Comparison of ENCODE assay signal across 18 cellular contexts in genomic region chr13:28338202-28338601, GRCh38.
A peak's percentile ranks its signal among the peaks of the same experiment; 100 is the strongest.
DNase-seq lines count a peak whose midpoint lies in the region; ATAC-seq and TF ChIP-seq lines count a peak whose summit lies in the region.
"Had no signal": no experiment of that assay in that cellular context is flagged by ENCODE, and none has a peak within 500 bp of the region (broad histone marks: within the 10 kb centered on the region; RNA-seq: fewer than 3 reads in every experiment).

No MANE protein-coding gene starts in this region.

- dilution Hi-C loops in IMR-90 (cut with HindIII; ENCODE audit: low sequenced_read_pairs, unreplicated experiment): no loop called here

- H3K27me3 Mint-ChIP-seq in endothelial cell (ENCODE audit: unreplicated experiment): peaks cover 8% of the 10 kb centered on the region
- peaks cover 9% of the 10 kb centered on the region for H3K27me3 Mint-ChIP-seq in mesothelial cell of epicardium (ENCODE audit: low read depth)

- H3K9me1 ChIP-seq in IMR-90 (ENCODE audit: insufficient read depth, low read length): peaks cover 18% of the 10 kb centered on the region; the same call in 1 of the 2 replicates

- H2AK9ac ChIP-seq in IMR-90 (replicated peaks; ENCODE audit: low read depth, low read length, poor library complexity): no peak overlapping the region

- BruUV-seq in IMR-90 (replicated peaks; lab: Mats Ljungman, UMichigan): no TSS peak

- H2BK15ac ChIP-seq in IMR-90 (ENCODE audit: low read depth, low read length): peak overlapping the region; percentile 33; the same call in 1 of the 3 replicates

- no peak overlapping the region for H3K9ac ChIP-seq in IMR-90 (ENCODE audit: low read depth, low read length)
- peak overlapping the region in 1 of 5 donors; percentile 40 for H3K9ac ChIP-seq in subcutaneous abdominal adipose tissue (ENCODE audit: low read length in 5 of 5)
- H3K9ac ChIP-seq: BLaER1, parathyroid adenoma had no signal

- H3K4me1 ChIP-seq in IMR-90 (ENCODE audit: control insufficient read depth, insufficient read depth, low read length) (peaks cover 29% of the 10 kb centered on the region), subcutaneous abdominal adipose tissue (ENCODE audit: control insufficient read depth in 5 of 5, insufficient read depth in 5 of 5, low read length in 5 of 5) (peaks cover 3 to 48% (median 14%) of the 10 kb centered on the region in 5 donors)
- H3K4me1 ChIP-seq: parathyroid adenoma had no signal

- TF ChIP-seq RAD21 in IMR-90 (IDR thresholded peaks at IDR 0.05; ENCODE audit: low read length): no peak

- no peak overlapping the region; the same call in 1 of the 2 replicates for H3K56ac ChIP-seq in IMR-90 (ENCODE audit: extremely low read depth, insufficient read depth, low read length)

- intact Hi-C loops in IMR-90 (cut with micrococcal nuclease): loop anchor here (5.0 kb wide), 1 partner anchor 139 kb away; no protein-coding TSS in a partner anchor

- H3K4me2 ChIP-seq in IMR-90 (ENCODE audit: low read depth, low read length): peak overlapping the region; percentile 78
- H3K4me2 ChIP-seq: BLaER1 had no signal

- peaks cover 0 to 4% of the 10 kb centered on the region in 2 experiments; a peak in 1 of 4 replicates for H3K79me1 ChIP-seq in IMR-90 (ENCODE audit: low read depth in 1 of 2, low read length in 2 of 2)

- in situ Hi-C loops in IMR-90 (cut with MboI; ENCODE audit: low sequenced_read_pairs): no loop called here

- DNase-seq in IMR-90 (no peak), endothelial cell (ENCODE audit: low spot score) (no peak), mesothelial cell of epicardium (ENCODE audit: low spot score in 2 of 2, unreplicated experiment in 2 of 2) (no peak), NCI-H2107 (lab: John Stamatoyannopoulos, UW) (no peak), NCI-H146 treated with DMSO at 0.1 percent for 48 hours (lab: John Stamatoyannopoulos, UW; ENCODE audit: unreplicated experiment) (no peak)
- DNase-seq: activated CD4-positive, alpha-beta memory T cell treated with anti-CD3 and anti-CD28 coated beads, Interleukin-2, amount 10 ng/mL, durations not matched to agents 7 days and 5 days; activated naive CD8-positive, alpha-beta T cell treated with anti-CD3 and anti-CD28 coated beads, Interleukin-2, amount 10 ng/mL, durations not matched to agents 7 days and 5 days; activated T-cell treated with anti-CD3 and anti-CD28 coated beads, Interleukin-2, amount 50 U/mL, for 48 hours; DMS79; glutamatergic neuron; Kasumi-1; NCI-H1436; NCI-H446 had no signal

- peak overlapping the region; percentile 76; the same call in 1 of the 2 replicates for H3K18ac ChIP-seq in IMR-90 (ENCODE audit: low read depth, low read length)

- TF ChIP-seq POLR2A in IMR-90 (IDR thresholded peaks at IDR 0.05; ENCODE audit: low read depth, low read length): no peak

- CTCF ChIA-PET in IMR-90 (lab: Yijun Ruan, JAX): interaction anchor here (0.6 kb wide), 1 partner anchor 300 kb away, joined by 4 read pairs; no protein-coding TSS in a partner anchor

- POLR2A ChIA-PET in IMR-90 (lab: Charles Lee; ENCODE audit: unreplicated experiment): no interaction called here

- H3K4ac ChIP-seq in IMR-90 (ENCODE audit: low read depth, low read length): peak overlapping the region; percentile 52

- H3K9me3 Mint-ChIP-seq in endothelial cell (ENCODE audit: unreplicated experiment) (no peaks in the 10 kb centered on the region), mesothelial cell of epicardium (no peaks in the 10 kb centered on the region)
- H3K9me3 Mint-ChIP-seq: activated CD4-positive, alpha-beta memory T cell treated with anti-CD3 and anti-CD28 coated beads, Interleukin-2, amount 10 ng/mL, durations not matched to agents 7 days and 5 days; activated naive CD8-positive, alpha-beta T cell treated with anti-CD3 and anti-CD28 coated beads, Interleukin-2, amount 10 ng/mL, durations not matched to agents 7 days and 5 days had no signal

- peak overlapping the region in 1 of 2 experiments; percentile 29; a peak in 1 of 4 replicates for H4K8ac ChIP-seq in IMR-90 (ENCODE audit: low read depth in 2 of 2, low read length in 2 of 2)

- H2AFZ ChIP-seq in IMR-90 (replicated peaks; ENCODE audit: low read length, poor library complexity): no peak overlapping the region
- H2AFZ ChIP-seq: parathyroid adenoma had no signal

- peaks cover 59% of the 10 kb centered on the region for H3K4me1 Mint-ChIP-seq in endothelial cell (ENCODE audit: unreplicated experiment)
- peaks cover 63% of the 10 kb centered on the region for H3K4me1 Mint-ChIP-seq in mesothelial cell of epicardium
- H3K4me1 Mint-ChIP-seq: activated CD4-positive, alpha-beta memory T cell treated with anti-CD3 and anti-CD28 coated beads, Interleukin-2, amount 10 ng/mL, durations not matched to agents 7 days and 5 days had no signal

- H3K27ac ChIP-seq in IMR-90 (ENCODE audit: insufficient read depth, low read length) (no peak overlapping the region), subcutaneous abdominal adipose tissue (ENCODE audit: low read depth, low read length) (peak overlapping the region; percentile 44)
- H3K27ac ChIP-seq: BLaER1, parathyroid adenoma, SK-N-MC had no signal

- peak overlapping the region; percentile 83 for H2BK20ac ChIP-seq in IMR-90 (ENCODE audit: low read depth, low read length)

- no peak overlapping the region for H3K4me3 ChIP-seq in IMR-90 (ENCODE audit: insufficient read depth, low read depth, low read length)
- H3K4me3 ChIP-seq in subcutaneous abdominal adipose tissue (ENCODE audit: low read depth in 1 of 5, low read length in 5 of 5): no peak overlapping the region
- H3K4me3 ChIP-seq: BLaER1, SK-N-MC had no signal

- TF ChIP-seq CTCF in IMR-90 (conservative IDR thresholded peaks at IDR 0.05; ENCODE audit: low read depth, low read length) (no peak), endothelial cell (IDR thresholded peaks at IDR 0.05; ENCODE audit: unreplicated experiment) (no peak), mesothelial cell of epicardium (IDR thresholded peaks at IDR 0.05; ENCODE audit: unreplicated experiment) (no peak)

- H3K4me3 Mint-ChIP-seq in endothelial cell (ENCODE audit: unreplicated experiment) (peak overlapping the region; percentile 4), mesothelial cell of epicardium (no peak overlapping the region)
- H3K4me3 Mint-ChIP-seq: activated CD4-positive, alpha-beta memory T cell treated with anti-CD3 and anti-CD28 coated beads, Interleukin-2, amount 10 ng/mL, durations not matched to agents 7 days and 5 days; activated naive CD8-positive, alpha-beta T cell treated with anti-CD3 and anti-CD28 coated beads, Interleukin-2, amount 10 ng/mL, durations not matched to agents 7 days and 5 days had no signal

- peak overlapping the region; percentile 49; the same call in 1 of the 2 replicates for H3K14ac ChIP-seq in IMR-90 (replicated peaks; ENCODE audit: low read depth, low read length)

- H3K36me3 Mint-ChIP-seq in endothelial cell (ENCODE audit: low read depth, unreplicated experiment) (peaks cover 71% of the 10 kb centered on the region), mesothelial cell of epicardium (no peaks in the 10 kb centered on the region)
- H3K36me3 Mint-ChIP-seq: activated naive CD8-positive, alpha-beta T cell treated with anti-CD3 and anti-CD28 coated beads, Interleukin-2, amount 10 ng/mL, durations not matched to agents 7 days and 5 days had no signal

- peak overlapping the region; percentile 74; the same call in 1 of the 2 replicates for H4K5ac ChIP-seq in IMR-90 (ENCODE audit: low read depth, low read length)

- no peaks in the 10 kb centered on the region for H4K20me1 ChIP-seq in IMR-90 (ENCODE audit: insufficient read depth, low read length)
- H4K20me1 ChIP-seq: BLaER1 had no signal

- peak overlapping the region; percentile 17 for H2BK5ac ChIP-seq in IMR-90 (ENCODE audit: low read depth, low read length, poor library complexity, severe bottlenecking)

- H4K91ac ChIP-seq in IMR-90 (ENCODE audit: insufficient read depth, low read depth, low read length): peak overlapping the region; percentile 35; the same call in 1 of the 2 replicates

- H3K23ac ChIP-seq in IMR-90 (ENCODE audit: low read depth, low read length): peak overlapping the region; percentile 57; the same call in 1 of the 2 replicates

- H2BK120ac ChIP-seq in IMR-90 (ENCODE audit: low read depth, low read length): peak overlapping the region; percentile 80

- H3K36me3 ChIP-seq in IMR-90 (ENCODE audit: control insufficient read depth, insufficient read depth, low read length) (no peaks in the 10 kb centered on the region), subcutaneous abdominal adipose tissue (ENCODE audit: control insufficient read depth in 5 of 5, insufficient read depth in 5 of 5, low read length in 5 of 5) (peaks cover 0 to 6% (median 0%) of the 10 kb centered on the region in 5 donors)

- H3K27me3 ChIP-seq in IMR-90 (ENCODE audit: control insufficient read depth, insufficient read depth, low read length) (no peaks in the 10 kb centered on the region), subcutaneous abdominal adipose tissue (ENCODE audit: control insufficient read depth in 5 of 5, insufficient read depth in 4 of 5, low read length in 5 of 5) (peaks cover 0 to 2% (median 0%) of the 10 kb centered on the region in 5 donors)
- H3K27me3 ChIP-seq: BLaER1 had no signal

- H2AK5ac ChIP-seq in IMR-90 (ENCODE audit: low read depth, low read length): peak overlapping the region; percentile 61

- ATAC-seq in IMR-90 (ENCODE audit: low read depth) (no peak), HG03280 (IDR thresholded peaks at IDR 0.05; ENCODE audit: unreplicated experiment) (no peak)

- WGBS in IMR-90 (ENCODE audit: extremely low coverage in 2 of 2, insufficient read length in 1 of 2), 2 experiments: no CpG with 5 or more reads among the region's 4 CpGs

- peak overlapping the region; percentile 37 for H3K27ac Mint-ChIP-seq in endothelial cell (ENCODE audit: unreplicated experiment)
- peak overlapping the region; percentile 71 for H3K27ac Mint-ChIP-seq in mesothelial cell of epicardium
- H3K27ac Mint-ChIP-seq: activated CD4-positive, alpha-beta memory T cell treated with anti-CD3 and anti-CD28 coated beads, Interleukin-2, amount 10 ng/mL, durations not matched to agents 7 days and 5 days; activated naive CD8-positive, alpha-beta T cell treated with anti-CD3 and anti-CD28 coated beads, Interleukin-2, amount 10 ng/mL, durations not matched to agents 7 days and 5 days had no signal

- H3K9me3 ChIP-seq in IMR-90 (ENCODE audit: control insufficient read depth, insufficient read depth, low read length): no peaks in the 10 kb centered on the region
- H3K9me3 ChIP-seq in subcutaneous abdominal adipose tissue (ENCODE audit: control insufficient read depth in 5 of 5, low read length in 5 of 5): no peaks in the 10 kb centered on the region
- H3K9me3 ChIP-seq: BLaER1 had no signal

TF ChIP-seq in IMR-90, 13 proteins besides CTCF, POLR2A, EP300 and RAD21 (continues in another document):
- TF ChIP-seq FOS (IDR thresholded peaks at IDR 0.05; ENCODE audit: low read depth, low read length): no peak
- TF ChIP-seq NFE2L2 (IDR thresholded peaks at IDR 0.05; ENCODE audit: low read depth, low read length): no peak
- no peak for TF ChIP-seq RCOR1 (IDR thresholded peaks at IDR 0.05; ENCODE audit: insufficient replicate concordance, low read length)
